In genomic region chr2:190533175-190533967, GRCh38 we compare ENCODE assay signal across 8 cellular contexts. TPM values are rescaled to one million over a fixed set of nuclear protein-coding genes. Genes with fewer than 3 reads are reported as not detected.
DNase-seq lines count a peak whose midpoint lies in the region; ATAC-seq and TF ChIP-seq lines count a peak whose summit lies in the region.

No MANE protein-coding gene starts in this region.

- H3K27me3 Mint-ChIP-seq in chondrocyte (ENCODE audit: low read depth), result no peaks in the 10 kb centered on the region
- no peaks in the 10 kb centered on the region for H3K27me3 Mint-ChIP-seq in natural killer cell treated with Interleukin-12 subunit alpha and Interleukin-12 subunit beta and Interleukin-15 and Interleukin-18, amount 100 ng/mL, for 72 hours

- H3K36me3 Mint-ChIP-seq in chondrocyte (ENCODE audit: low read depth), result peaks cover 3% of the 10 kb centered on the region
- H3K36me3 Mint-ChIP-seq in natural killer cell treated with Interleukin-12 subunit alpha and Interleukin-12 subunit beta and Interleukin-15 and Interleukin-18, amount 100 ng/mL, for 72 hours, result peaks cover 20% of the 10 kb centered on the region

- H3K27ac Mint-ChIP-seq in chondrocyte (ENCODE audit: unreplicated experiment), result peak overlapping the region; percentile 93
- H3K27ac Mint-ChIP-seq in natural killer cell treated with Interleukin-12 subunit alpha and Interleukin-12 subunit beta and Interleukin-15 and Interleukin-18, amount 100 ng/mL, for 72 hours, result peak overlapping the region; percentile 99 to 100

- TF ChIP-seq CTCF in chondrocyte (IDR thresholded peaks at IDR 0.05), result no peak

- DNase-seq in EL (peak; percentile 39), NCI-H226 (peak; percentile 70), chondrocyte (ENCODE audit: low spot score) (no peak), putamen (ENCODE audit: low spot score) (no peak)
- DNase-seq in natural killer cell treated with Interleukin-12 subunit alpha and Interleukin-12 subunit beta and Interleukin-15 and Interleukin-18, amount 100 ng/mL, for 72 hours (ENCODE audit: low spot score), result no peak
- no peak for DNase-seq in activated CD4-positive, alpha-beta T cell treated with anti-CD3 and anti-CD28 coated beads for 4 hours

- peaks cover 11% of the 10 kb centered on the region for H3K9me3 Mint-ChIP-seq in chondrocyte (ENCODE audit: low read depth)
- H3K9me3 Mint-ChIP-seq in natural killer cell treated with Interleukin-12 subunit alpha and Interleukin-12 subunit beta and Interleukin-15 and Interleukin-18, amount 100 ng/mL, for 72 hours, result peaks cover 13% of the 10 kb centered on the region

- peak overlapping the region; percentile 87 for H3K4me3 Mint-ChIP-seq in chondrocyte (ENCODE audit: unreplicated experiment)
- H3K4me3 Mint-ChIP-seq in natural killer cell treated with Interleukin-12 subunit alpha and Interleukin-12 subunit beta and Interleukin-15 and Interleukin-18, amount 100 ng/mL, for 72 hours, result peak overlapping the region; percentile 98

- peak in 1 of 2 donors; percentile 51 for ATAC-seq in natural killer cell treated with Interleukin-12 subunit alpha and Interleukin-12 subunit beta and Interleukin-15 and Interleukin-18, amount 100 ng/mL, for 72 hours
- ATAC-seq in GM18858 (IDR thresholded peaks at IDR 0.05; ENCODE audit: unreplicated experiment) (no peak), HG02938 (IDR thresholded peaks at IDR 0.05; ENCODE audit: unreplicated experiment) (no peak)

- H3K4me1 Mint-ChIP-seq in chondrocyte (ENCODE audit: low read depth), result peaks cover 69% of the 10 kb centered on the region
- H3K4me1 Mint-ChIP-seq in natural killer cell treated with Interleukin-12 subunit alpha and Interleukin-12 subunit beta and Interleukin-15 and Interleukin-18, amount 100 ng/mL, for 72 hours (ENCODE audit: low read depth in 2 of 2), result peaks cover 42 to 59% of the 10 kb centered on the region in 2 donors

RNA-seq across cellular contexts. Expression of gene NEMP2, which starts 1.2 kb away (rescaled TPM):
- 7.9 to 9.6 TPM (median 8.9 TPM) in 3 replicates for total RNA-seq in chondrocyte
- total RNA-seq in natural killer cell treated with Interleukin-12 subunit alpha and Interleukin-12 subunit beta and Interleukin-15 and Interleukin-18, amount 100 ng/mL, for 72 hours, result 1 to 10 TPM; 8.3 to 9.4 TPM

Comparison
In these comparisons a context has a peak if more than half of its experiments do, and no peak if none do; other contexts are left out.
1. DNase-seq: peak in EL (single experiment) and NCI-H226 (single experiment); none in chondrocyte (single experiment), natural killer cell treated with Interleukin-12 subunit alpha and Interleukin-12 subunit beta and Interleukin-15 and Interleukin-18, amount 100 ng/mL, for 72 hours (single experiment), putamen (single experiment) and activated CD4-positive, alpha-beta T cell treated with anti-CD3 and anti-CD28 coated beads for 4 hours (0 of 2).